1 cellular context compared by ENCODE assay signal in genomic region chr14:93792391-93792790, GRCh38.
TF ChIP-seq lines count a peak whose summit lies in the region.

No MANE protein-coding gene starts in this region.

TF ChIP-seq in GM23338, 12 proteins besides CTCF, POLR2A, EP300 and RAD21 (continued from another document):
- TF ChIP-seq ZNF462 (CRISPR knock-in tag; IDR thresholded peaks at IDR 0.05) (no peak), ETS1 (IDR thresholded peaks at IDR 0.05) (no peak), EZH2 (IDR thresholded peaks at IDR 0.05; ENCODE audit: low read depth, unreplicated experiment) (no peak), ZNF331 (CRISPR knock-in tag; IDR thresholded peaks at IDR 0.05; ENCODE audit: low read depth) (no peak), POLR2AphosphoS5 (IDR thresholded peaks at IDR 0.05; ENCODE audit: low read depth) (no peak), CREB1 (CRISPR knock-in tag; IDR thresholded peaks at IDR 0.05; ENCODE audit: low read depth) (no peak), REST (IDR thresholded peaks at IDR 0.05; ENCODE audit: unreplicated experiment) (no peak), JUNB (IDR thresholded peaks at IDR 0.05; ENCODE audit: unreplicated experiment) (no peak), STAT1 (IDR thresholded peaks at IDR 0.05; ENCODE audit: unreplicated experiment) (no peak), ZNF114 (CRISPR knock-in tag; IDR thresholded peaks at IDR 0.05) (no peak)
